ENCODE assay signal across 1 cellular context in the genomic region with DNA sequence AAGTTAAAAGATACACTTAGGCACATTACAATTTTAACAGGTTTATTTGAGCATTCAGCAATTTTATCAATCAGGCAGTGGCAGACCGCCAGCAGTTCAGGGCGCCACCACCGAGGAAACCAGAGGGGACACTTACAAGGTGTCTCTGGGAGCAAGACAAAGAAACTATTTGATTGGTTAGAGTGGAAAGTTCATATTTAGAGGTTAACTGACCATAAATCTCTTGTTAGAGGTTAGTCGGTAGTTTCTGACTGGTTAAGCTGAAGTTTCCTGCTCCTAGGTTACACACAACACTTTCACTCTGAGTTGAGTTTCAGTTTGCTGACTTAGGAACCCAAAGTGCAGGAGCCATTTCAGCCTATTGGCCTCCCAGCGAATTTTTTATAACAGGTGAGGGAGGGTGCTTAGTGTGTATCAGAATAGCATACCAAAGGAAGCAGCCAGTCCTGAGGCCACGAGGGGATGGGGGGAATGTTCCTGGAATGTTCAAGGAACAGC.
TF ChIP-seq lines count a peak whose summit lies in the region.

No MANE protein-coding gene starts in this region.

TF ChIP-seq in WTC11, 78 proteins besides CTCF, POLR2A, EP300 and RAD21 (continued from another document):
- TF ChIP-seq ZNF263 (CRISPR knock-in tag; IDR thresholded peaks at IDR 0.05; ENCODE audit: low read depth) (no peak), ZNF396 (CRISPR knock-in tag; IDR thresholded peaks at IDR 0.05; ENCODE audit: borderline replicate concordance) (no peak), IRF2 (CRISPR knock-in tag; IDR thresholded peaks at IDR 0.05; ENCODE audit: borderline replicate concordance, low read depth) (no peak), TP53 (CRISPR knock-in tag; IDR thresholded peaks at IDR 0.05) (no peak), NFE2L1 (CRISPR knock-in tag; IDR thresholded peaks at IDR 0.05) (no peak), ZNF671 (CRISPR knock-in tag; IDR thresholded peaks at IDR 0.05) (no peak)
- TF ChIP-seq, protein P1, sequence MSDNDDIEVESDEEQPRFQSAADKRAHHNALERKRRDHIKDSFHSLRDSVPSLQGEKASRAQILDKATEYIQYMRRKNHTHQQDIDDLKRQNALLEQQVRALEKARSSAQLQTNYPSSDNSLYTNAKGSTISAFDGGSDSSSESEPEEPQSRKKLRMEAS (CRISPR knock-in tag; IDR thresholded peaks at IDR 0.05), result no peak
